In genomic region chr19:50818859-50819472, GRCh38 we compare ENCODE assay signal across 12 cellular contexts. TPM values are rescaled to one million over a fixed set of nuclear protein-coding genes. Genes with fewer than 3 reads are reported as not detected.
DNase-seq lines count a peak whose midpoint lies in the region; ATAC-seq, FAIRE-seq and TF ChIP-seq lines count a peak whose summit lies in the region.
"Had no signal": no experiment of that assay in that cellular context is flagged by ENCODE, and none has a peak within 500 bp of the region (broad histone marks: within the 10 kb centered on the region; RNA-seq: fewer than 3 reads in every experiment).

No MANE protein-coding gene starts in this region.

- no peaks in the 10 kb centered on the region for H3K9me3 Mint-ChIP-seq in T-helper 2 cell treated with Interferon-gamma antibody and Interleukin-4, amounts not matched to agents 5 μg/mL and 100 μg/mL, for 36 hours
- no peaks in the 10 kb centered on the region for H3K9me3 Mint-ChIP-seq in activated T-helper 1 cell treated with anti-CD3 and anti-CD28 coated beads, Interleukin-12 subunit alpha, Interleukin-12 subunit beta, Interleukin-2, Interleukin-4 antibody, amounts not matched to agents 30 ng/mL and 10 ng/mL and 1 ng/mL, durations not matched to agents 14 hours and 24 hours and 36 hours
- peaks cover 14% of the 10 kb centered on the region for H3K9me3 Mint-ChIP-seq in neural progenitor cell

- DNase-seq in T-helper 2 cell treated with Interferon-gamma antibody and Interleukin-4, amounts not matched to agents 5 μg/mL and 100 μg/mL, for 36 hours (ENCODE audit: low spot score), result no peak
- DNase-seq in T-helper 2 cell, result no peak
- DNase-seq in GM19239 (ENCODE audit: insufficient read length, low spot score), result no peak
- DNase-seq in activated T-helper 1 cell treated with anti-CD3 and anti-CD28 coated beads, Interleukin-12 subunit alpha, Interleukin-12 subunit beta, Interleukin-2, Interleukin-4 antibody, amounts not matched to agents 30 ng/mL and 10 ng/mL and 1 ng/mL, durations not matched to agents 14 hours and 24 hours and 36 hours (ENCODE audit: low spot score), result no peak
- DNase-seq in neural progenitor cell (ENCODE audit: low spot score), result no peak
- no peak for DNase-seq in NCI-H1930 (lab: John Stamatoyannopoulos, UW)
- no peak for DNase-seq in inferior parietal cortex (ENCODE audit: extremely low spot score)
- DNase-seq: NCI-H1694 treated with DMSO at 0.1 percent for 48 hours had no signal

- H3K27ac ChIP-seq in neural progenitor cell, result no peak overlapping the region
- H3K27ac ChIP-seq: foreskin keratinocyte had no signal

- H3K36me3 ChIP-seq in neural progenitor cell, result no peaks in the 10 kb centered on the region

- peaks cover 89% of the 10 kb centered on the region for H3K27me3 ChIP-seq in neural progenitor cell

- no peaks in the 10 kb centered on the region for H3K4me1 ChIP-seq in neural progenitor cell
- H3K4me1 ChIP-seq: foreskin keratinocyte had no signal

- H3K27me3 Mint-ChIP-seq in T-helper 2 cell treated with Interferon-gamma antibody and Interleukin-4, amounts not matched to agents 5 μg/mL and 100 μg/mL, for 36 hours (ENCODE audit: low read depth), result peaks cover 26% of the 10 kb centered on the region
- H3K27me3 Mint-ChIP-seq in activated T-helper 1 cell treated with anti-CD3 and anti-CD28 coated beads, Interleukin-12 subunit alpha, Interleukin-12 subunit beta, Interleukin-2, Interleukin-4 antibody, amounts not matched to agents 30 ng/mL and 10 ng/mL and 1 ng/mL, durations not matched to agents 14 hours and 24 hours and 36 hours (ENCODE audit: insufficient read depth), result peaks cover 41% of the 10 kb centered on the region
- peaks cover 64% of the 10 kb centered on the region for H3K27me3 Mint-ChIP-seq in neural progenitor cell (ENCODE audit: insufficient read depth, low read depth)

- H3K9ac ChIP-seq in neural progenitor cell, result no peak overlapping the region

- peaks cover 22% of the 10 kb centered on the region for H3K4me1 Mint-ChIP-seq in T-helper 2 cell treated with Interferon-gamma antibody and Interleukin-4, amounts not matched to agents 5 μg/mL and 100 μg/mL, for 36 hours (ENCODE audit: low read depth)
- peaks cover 41% of the 10 kb centered on the region for H3K4me1 Mint-ChIP-seq in activated T-helper 1 cell treated with anti-CD3 and anti-CD28 coated beads, Interleukin-12 subunit alpha, Interleukin-12 subunit beta, Interleukin-2, Interleukin-4 antibody, amounts not matched to agents 30 ng/mL and 10 ng/mL and 1 ng/mL, durations not matched to agents 14 hours and 24 hours and 36 hours (ENCODE audit: low read depth)
- peaks cover 12% of the 10 kb centered on the region for H3K4me1 Mint-ChIP-seq in neural progenitor cell

- H3K9me3 ChIP-seq in neural progenitor cell (ENCODE audit: low read depth), result no peaks in the 10 kb centered on the region

- no peak overlapping the region for H3K4me2 ChIP-seq in neural progenitor cell

- H2AFZ ChIP-seq in neural progenitor cell (replicated peaks), result no peak overlapping the region

- intact Hi-C loops in activated T-helper 1 cell treated with anti-CD3 and anti-CD28 coated beads, Interleukin-12 subunit alpha, Interleukin-12 subunit beta, Interleukin-2, Interleukin-4 antibody, amounts not matched to agents 30 ng/mL and 10 ng/mL and 1 ng/mL, durations not matched to agents 14 hours and 24 hours and 36 hours (cut with micrococcal nuclease), result no loop called here

- H3K27ac Mint-ChIP-seq in T-helper 2 cell treated with Interferon-gamma antibody and Interleukin-4, amounts not matched to agents 5 μg/mL and 100 μg/mL, for 36 hours, result no peak overlapping the region
- peak overlapping the region; percentile 27 for H3K27ac Mint-ChIP-seq in activated T-helper 1 cell treated with anti-CD3 and anti-CD28 coated beads, Interleukin-12 subunit alpha, Interleukin-12 subunit beta, Interleukin-2, Interleukin-4 antibody, amounts not matched to agents 30 ng/mL and 10 ng/mL and 1 ng/mL, durations not matched to agents 14 hours and 24 hours and 36 hours
- H3K27ac Mint-ChIP-seq in neural progenitor cell, result no peak overlapping the region

- no peak for TF ChIP-seq CTCF in neural progenitor cell (IDR thresholded peaks at IDR 0.05)

- no peak for TF ChIP-seq POLR2A in GM18505 (IDR thresholded peaks at IDR 0.05; ENCODE audit: borderline replicate concordance, extremely low read depth, insufficient read depth, insufficient read length)

- ATAC-seq in GM18505 (IDR thresholded peaks at IDR 0.05; ENCODE audit: unreplicated experiment), result no peak

- peak overlapping the region; percentile 81 for H3K4me3 Mint-ChIP-seq in T-helper 2 cell treated with Interferon-gamma antibody and Interleukin-4, amounts not matched to agents 5 μg/mL and 100 μg/mL, for 36 hours
- H3K4me3 Mint-ChIP-seq in activated T-helper 1 cell treated with anti-CD3 and anti-CD28 coated beads, Interleukin-12 subunit alpha, Interleukin-12 subunit beta, Interleukin-2, Interleukin-4 antibody, amounts not matched to agents 30 ng/mL and 10 ng/mL and 1 ng/mL, durations not matched to agents 14 hours and 24 hours and 36 hours, result peak overlapping the region; percentile 77
- peak overlapping the region; percentile 80 for H3K4me3 Mint-ChIP-seq in neural progenitor cell

- peak; percentile 64 for FAIRE-seq in GM19239 (lab: Jason Lieb, UNC)

- no peaks in the 10 kb centered on the region for H3K36me3 Mint-ChIP-seq in T-helper 2 cell treated with Interferon-gamma antibody and Interleukin-4, amounts not matched to agents 5 μg/mL and 100 μg/mL, for 36 hours (ENCODE audit: low read depth)
- H3K36me3 Mint-ChIP-seq in activated T-helper 1 cell treated with anti-CD3 and anti-CD28 coated beads, Interleukin-12 subunit alpha, Interleukin-12 subunit beta, Interleukin-2, Interleukin-4 antibody, amounts not matched to agents 30 ng/mL and 10 ng/mL and 1 ng/mL, durations not matched to agents 14 hours and 24 hours and 36 hours (ENCODE audit: low read depth), result no peaks in the 10 kb centered on the region
- H3K36me3 Mint-ChIP-seq in neural progenitor cell, result no peaks in the 10 kb centered on the region

- no peaks in the 10 kb centered on the region for H4K20me1 ChIP-seq in neural progenitor cell (ENCODE audit: low read depth)

- H3K79me2 ChIP-seq in neural progenitor cell (ENCODE audit: low read depth), result no peaks in the 10 kb centered on the region

- H3K4me3 ChIP-seq in neural progenitor cell, result no peak overlapping the region

- no peaks in the 10 kb centered on the region for H3F3A ChIP-seq in neural progenitor cell (ENCODE audit: low read depth)

RNA-seq across cellular contexts. Expression of gene KLK1, which starts 4.6 kb away (rescaled TPM):
- total RNA-seq in activated T-helper 1 cell treated with anti-CD3 and anti-CD28 coated beads, Interleukin-12 subunit alpha, Interleukin-12 subunit beta, Interleukin-2, Interleukin-4 antibody, amounts not matched to agents 30 ng/mL and 10 ng/mL and 1 ng/mL, durations not matched to agents 14 hours and 24 hours and 36 hours, result 2.5 and 3.4 TPM in 2 replicates
- not detected in 2 replicates for total RNA-seq in neural progenitor cell (ENCODE audit: low replicate concordance)
- total RNA-seq: HT1080 had no signal

RNA-seq across cellular contexts. Expression of gene KLK15, which starts 14.4 kb away (rescaled TPM):
- total RNA-seq in activated T-helper 1 cell treated with anti-CD3 and anti-CD28 coated beads, Interleukin-12 subunit alpha, Interleukin-12 subunit beta, Interleukin-2, Interleukin-4 antibody, amounts not matched to agents 30 ng/mL and 10 ng/mL and 1 ng/mL, durations not matched to agents 14 hours and 24 hours and 36 hours, result not detected in 2 replicates
- not detected in 2 replicates for total RNA-seq in neural progenitor cell (ENCODE audit: low replicate concordance)
- total RNA-seq: foreskin keratinocyte, HT1080, left lobe of liver had no signal

RNA-seq across cellular contexts. Expression of gene ACP4, which starts 28.8 kb away (rescaled TPM):
- not detected in 2 replicates for total RNA-seq in activated T-helper 1 cell treated with anti-CD3 and anti-CD28 coated beads, Interleukin-12 subunit alpha, Interleukin-12 subunit beta, Interleukin-2, Interleukin-4 antibody, amounts not matched to agents 30 ng/mL and 10 ng/mL and 1 ng/mL, durations not matched to agents 14 hours and 24 hours and 36 hours
- total RNA-seq in neural progenitor cell (ENCODE audit: low replicate concordance), result not detected in 2 replicates
- total RNA-seq: foreskin keratinocyte, HT1080, left lobe of liver had no signal

RNA-seq across cellular contexts. Expression of gene KLK3, which starts 35.7 kb away (rescaled TPM):
- not detected in 2 replicates for total RNA-seq in activated T-helper 1 cell treated with anti-CD3 and anti-CD28 coated beads, Interleukin-12 subunit alpha, Interleukin-12 subunit beta, Interleukin-2, Interleukin-4 antibody, amounts not matched to agents 30 ng/mL and 10 ng/mL and 1 ng/mL, durations not matched to agents 14 hours and 24 hours and 36 hours
- not detected in 2 replicates for total RNA-seq in neural progenitor cell (ENCODE audit: low replicate concordance)
- total RNA-seq: foreskin keratinocyte, HT1080, left lobe of liver had no signal

RNA-seq across cellular contexts. Expression of gene GPR32, which starts 48.7 kb away (rescaled TPM):
- not detected in 2 replicates for total RNA-seq in activated T-helper 1 cell treated with anti-CD3 and anti-CD28 coated beads, Interleukin-12 subunit alpha, Interleukin-12 subunit beta, Interleukin-2, Interleukin-4 antibody, amounts not matched to agents 30 ng/mL and 10 ng/mL and 1 ng/mL, durations not matched to agents 14 hours and 24 hours and 36 hours
- total RNA-seq in neural progenitor cell (ENCODE audit: low replicate concordance), result not detected in 2 replicates
- total RNA-seq: foreskin keratinocyte, HT1080, left lobe of liver had no signal
